8 cellular contexts compared by ENCODE assay signal in genomic region chr2:49616800-49617199, GRCh38.
DNase-seq lines count a peak whose midpoint lies in the region; ATAC-seq, FAIRE-seq and TF ChIP-seq lines count a peak whose summit lies in the region.

No MANE protein-coding gene starts in this region.

- no peak overlapping the region for H3K9ac ChIP-seq in Karpas-422 (ENCODE audit: low read length)

- peak; percentile 41 for TF ChIP-seq CTCF in GM12865 (IDR thresholded peaks at IDR 0.05; ENCODE audit: insufficient read depth, low read depth, low read length, missing control alignments)
- TF ChIP-seq CTCF in RWPE1 (conservative IDR thresholded peaks at IDR 0.05; ENCODE audit: low read depth): peak; percentile 25; the same call in 1 of the 2 replicates

- H3K36me3 ChIP-seq in Karpas-422 (ENCODE audit: insufficient read depth, low read length): no peaks in the 10 kb centered on the region

- H3K4me3 ChIP-seq in GM12865 (ENCODE audit: low read depth, low read length) (no peak overlapping the region), Karpas-422 (ENCODE audit: low read length) (no peak overlapping the region)

- no peaks in the 10 kb centered on the region for H3K9me2 ChIP-seq in Karpas-422 (replicated peaks; ENCODE audit: insufficient read depth, low read length)

- H3K27ac ChIP-seq in Karpas-422 (ENCODE audit: low read length) (no peak overlapping the region), RWPE1 (no peak overlapping the region)

- no peaks in the 10 kb centered on the region for H3K9me3 ChIP-seq in Karpas-422 (ENCODE audit: low read length)

- peak; percentile 49 for DNase-seq in GM12865 (ENCODE audit: low read depth)
- peak; percentile 69 for DNase-seq in Karpas-422
- no peak for DNase-seq in RWPE1 (ENCODE audit: low spot score)
- no peak for DNase-seq in dermis blood vessel endothelial cell
- DNase-seq in germinal center (ENCODE audit: low spot score): no peak
- no peak for DNase-seq in activated effector memory CD4-positive, alpha-beta T cell treated with anti-CD3 and anti-CD28 coated beads, Interleukin-2, amount 50 U/mL, for 16 hours

- H3K27me3 ChIP-seq in Karpas-422 (ENCODE audit: low read length): no peaks in the 10 kb centered on the region

- no peaks in the 10 kb centered on the region for H3K79me2 ChIP-seq in Karpas-422 (ENCODE audit: low read length)

- POLR2A ChIA-PET in RWPE1 (lab: Yijun Ruan, JAX; ENCODE audit: low non-redundant PET): no interaction called here

- H3K4me1 ChIP-seq in Karpas-422 (ENCODE audit: low read length): no peaks in the 10 kb centered on the region

- CTCF ChIA-PET in RWPE1 (lab: Yijun Ruan, JAX): interaction anchor here (0.6 to 0.7 kb wide), 4 partner anchors 50 to 1724 kb away, joined by 3 to 5 read pairs (median 3); no protein-coding TSS in a partner anchor

- ATAC-seq in GM19328 (IDR thresholded peaks at IDR 0.05; ENCODE audit: unreplicated experiment): no peak

- peak; percentile 97 for FAIRE-seq in islet of Langerhans (lab: Jason Lieb, UNC)

- no peaks in the 10 kb centered on the region for H4K20me1 ChIP-seq in Karpas-422 (ENCODE audit: insufficient read depth, low read depth, low read length)

- no peak overlapping the region for H3K4me2 ChIP-seq in Karpas-422 (ENCODE audit: low read depth, low read length, poor library complexity, severe bottlenecking)

- no peak overlapping the region for H2AFZ ChIP-seq in Karpas-422 (ENCODE audit: low read length)

Comparison
In these comparisons a context has a peak if more than half of its experiments do, and no peak if none do; other contexts are left out.
1. DNase-seq: peak in GM12865 (single experiment) and Karpas-422 (single experiment); none in RWPE1 (single experiment), dermis blood vessel endothelial cell (single experiment), germinal center (single experiment) and activated effector memory CD4-positive, alpha-beta T cell treated with anti-CD3 and anti-CD28 coated beads, Interleukin-2, amount 50 U/mL, for 16 hours (single experiment).